ENCODE assay signal across 1 cellular context in genomic region chr13:49246850-49247721, GRCh38.
TF ChIP-seq lines count a peak whose summit lies in the region.

No MANE protein-coding gene starts in this region.

TF ChIP-seq in GM12878, 131 proteins besides CTCF, POLR2A, EP300 and RAD21 (continued from another document):
- TF ChIP-seq PAX5 (IDR thresholded peaks at IDR 0.05; ENCODE audit: borderline replicate concordance, low read depth, low read length), result no peak
- no peak for TF ChIP-seq LARP7 (IDR thresholded peaks at IDR 0.05)
- TF ChIP-seq IKZF1 (conservative IDR thresholded peaks at IDR 0.05), result no peak
- no peak for TF ChIP-seq IRF4 (IDR thresholded peaks at IDR 0.05; ENCODE audit: low read depth, low read length)
- TF ChIP-seq YBX1 (IDR thresholded peaks at IDR 0.05), result no peak
- no peak for TF ChIP-seq MYC (IDR thresholded peaks at IDR 0.05; ENCODE audit: insufficient read depth, insufficient read length, insufficient replicate concordance, low read length, severe bottlenecking)
- no peak for TF ChIP-seq RELA (IDR thresholded peaks at IDR 0.05; ENCODE audit: borderline replicate concordance, partially characterized antibody)
- TF ChIP-seq MTA2 (IDR thresholded peaks at IDR 0.05; ENCODE audit: low read depth), result no peak
- TF ChIP-seq ZNF207 (IDR thresholded peaks at IDR 0.05; ENCODE audit: borderline replicate concordance), result no peak
- no peak for TF ChIP-seq E2F8 (IDR thresholded peaks at IDR 0.05; ENCODE audit: low read depth, partially characterized antibody)
- TF ChIP-seq NRF1 (conservative IDR thresholded peaks at IDR 0.05; ENCODE audit: low read depth, low read length), result no peak
- no peak for TF ChIP-seq USF1 (IDR thresholded peaks at IDR 0.05; ENCODE audit: borderline replicate concordance, extremely low read length, insufficient read depth, low read depth, low read length)
- no peak for TF ChIP-seq BCLAF1 (IDR thresholded peaks at IDR 0.05)
